In the genomic region with DNA sequence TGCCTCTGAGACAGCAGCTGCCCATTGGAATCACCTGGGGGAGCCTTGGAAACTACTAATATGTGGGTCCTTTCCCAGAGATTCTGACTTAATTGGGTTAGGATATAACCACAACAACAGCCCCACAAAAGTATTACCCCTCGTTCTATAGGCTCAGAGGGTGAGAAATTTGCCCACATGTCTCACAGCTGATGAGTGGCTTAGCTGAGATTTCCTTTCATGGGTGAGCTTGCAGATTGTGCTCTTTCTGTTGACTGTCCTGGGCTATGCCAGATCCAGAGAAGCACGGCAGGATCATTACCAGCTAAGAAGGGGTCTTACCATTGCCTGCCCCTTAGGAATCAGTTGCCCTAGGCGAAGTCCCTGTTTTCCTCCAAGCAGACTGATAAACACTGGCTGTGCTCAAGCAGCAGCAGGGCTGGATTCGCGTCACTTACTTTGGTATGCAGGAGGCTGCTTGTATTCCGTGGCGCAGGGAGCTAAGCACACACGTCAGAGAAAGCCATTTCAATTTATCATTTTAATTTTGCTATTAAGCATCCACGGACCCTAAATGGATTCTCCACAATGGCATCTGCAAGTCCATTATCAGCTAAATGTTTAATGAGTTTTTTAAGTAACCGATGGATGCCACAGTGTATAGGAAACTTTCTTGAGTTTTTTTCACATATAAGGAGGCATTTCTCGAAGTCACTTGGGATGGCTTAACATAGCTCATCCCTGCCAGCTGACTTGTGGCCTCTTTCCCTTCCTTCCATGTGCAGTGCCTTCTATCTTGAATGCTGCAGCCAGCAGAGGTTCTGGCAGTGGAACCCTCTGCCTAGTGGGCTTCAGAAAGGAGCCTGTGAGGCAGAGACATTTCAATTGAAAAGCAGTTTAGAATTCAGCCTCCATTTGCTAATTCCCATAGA, we compare ENCODE assay signal across 10 cellular contexts. TPM values are rescaled to one million over a fixed set of nuclear protein-coding genes. Genes with fewer than 3 reads are reported as not detected.
A peak's percentile ranks its signal among the peaks of the same experiment; 100 is the strongest.
DNase-seq lines count a peak whose midpoint lies in the region; ATAC-seq, FAIRE-seq and TF ChIP-seq lines count a peak whose summit lies in the region.
"Had no signal": no experiment of that assay in that cellular context is flagged by ENCODE, and none has a peak within 500 bp of the region (broad histone marks: within the 10 kb centered on the region; RNA-seq: fewer than 3 reads in every experiment).

No MANE protein-coding gene starts in this region.

- DNase-seq in natural killer cell treated with Interleukin-12 subunit alpha and Interleukin-12 subunit beta and Interleukin-15 and Interleukin-18, amount 100 ng/mL, for 72 hours (ENCODE audit: low spot score) = no peak
- DNase-seq in natural killer cell (no peak), osteocyte (ENCODE audit: extremely low spot score, unreplicated experiment) (no peak), pons (ENCODE audit: low spot score) (no peak), GM19239 (ENCODE audit: insufficient read length, low spot score) (no peak)
- no peak for DNase-seq in activated T-cell treated with anti-CD3 and anti-CD28 coated beads, Interleukin-2, amount 50 U/mL, for 24 hours
- DNase-seq: NCI-H1930 had no signal

- H3K4me1 ChIP-seq in gastroesophageal sphincter = peaks cover 14 to 84% (median 19%) of the 10 kb centered on the region in 3 donors

- peaks cover 38 to 63% of the 10 kb centered on the region in 2 donors for H3K27me3 Mint-ChIP-seq in natural killer cell treated with Interleukin-12 subunit alpha and Interleukin-12 subunit beta and Interleukin-15 and Interleukin-18, amount 100 ng/mL, for 72 hours
- H3K27me3 Mint-ChIP-seq in natural killer cell (ENCODE audit: low read depth in 2 of 2) = peaks cover 32 to 52% of the 10 kb centered on the region in 2 donors
- H3K27me3 Mint-ChIP-seq in osteocyte (ENCODE audit: unreplicated experiment) = no peaks in the 10 kb centered on the region
- peaks cover 64% of the 10 kb centered on the region for H3K27me3 Mint-ChIP-seq in activated T-cell treated with anti-CD3 and anti-CD28 coated beads, Interleukin-2, amount 50 U/mL, for 24 hours

- H3K4me3 ChIP-seq in gastroesophageal sphincter = no peak overlapping the region

- no peaks in the 10 kb centered on the region for H3K36me3 ChIP-seq in gastroesophageal sphincter

- H3K9me3 ChIP-seq in gastroesophageal sphincter = no peaks in the 10 kb centered on the region

- H3K4me1 Mint-ChIP-seq in natural killer cell treated with Interleukin-12 subunit alpha and Interleukin-12 subunit beta and Interleukin-15 and Interleukin-18, amount 100 ng/mL, for 72 hours (ENCODE audit: low read depth in 2 of 2) = peaks cover 21 to 23% of the 10 kb centered on the region in 2 donors
- H3K4me1 Mint-ChIP-seq in natural killer cell (peaks cover 14 to 20% of the 10 kb centered on the region in 2 donors), osteocyte (ENCODE audit: unreplicated experiment) (peaks cover 63% of the 10 kb centered on the region)
- peaks cover 24% of the 10 kb centered on the region for H3K4me1 Mint-ChIP-seq in activated T-cell treated with anti-CD3 and anti-CD28 coated beads, Interleukin-2, amount 50 U/mL, for 24 hours (ENCODE audit: low read depth)

- no peak for ATAC-seq in natural killer cell treated with Interleukin-12 subunit alpha and Interleukin-12 subunit beta and Interleukin-15 and Interleukin-18, amount 100 ng/mL, for 72 hours
- no peak for ATAC-seq in natural killer cell
- peak; percentile 89 for ATAC-seq in gastroesophageal sphincter
- no peak for ATAC-seq in HG03135 (IDR thresholded peaks at IDR 0.05; ENCODE audit: unreplicated experiment)

- no peaks in the 10 kb centered on the region for H3K9me3 Mint-ChIP-seq in natural killer cell treated with Interleukin-12 subunit alpha and Interleukin-12 subunit beta and Interleukin-15 and Interleukin-18, amount 100 ng/mL, for 72 hours
- H3K9me3 Mint-ChIP-seq in natural killer cell = no peaks in the 10 kb centered on the region
- H3K9me3 Mint-ChIP-seq in osteocyte (ENCODE audit: unreplicated experiment) = no peaks in the 10 kb centered on the region
- no peaks in the 10 kb centered on the region for H3K9me3 Mint-ChIP-seq in activated T-cell treated with anti-CD3 and anti-CD28 coated beads, Interleukin-2, amount 50 U/mL, for 24 hours

- H3K27me3 ChIP-seq in gastroesophageal sphincter = no peaks in the 10 kb centered on the region

- no peak for TF ChIP-seq CTCF in natural killer cell (IDR thresholded peaks at IDR 0.05)
- no peak for TF ChIP-seq CTCF in gastroesophageal sphincter (IDR thresholded peaks at IDR 0.05)
- TF ChIP-seq CTCF in osteocyte (IDR thresholded peaks at IDR 0.05) = no peak

- TF ChIP-seq EP300 in gastroesophageal sphincter (IDR thresholded peaks at IDR 0.05) = peak; percentile 94

- no peak for FAIRE-seq in GM19239 (lab: Jason Lieb, UNC)

- intact Hi-C loops in natural killer cell (cut with micrococcal nuclease) = no loop called here

- TF ChIP-seq POLR2A in gastroesophageal sphincter (IDR thresholded peaks at IDR 0.05) = no peak

- no peaks in the 10 kb centered on the region for H3K36me3 Mint-ChIP-seq in natural killer cell treated with Interleukin-12 subunit alpha and Interleukin-12 subunit beta and Interleukin-15 and Interleukin-18, amount 100 ng/mL, for 72 hours
- H3K36me3 Mint-ChIP-seq in natural killer cell = no peaks in the 10 kb centered on the region
- peaks cover 2% of the 10 kb centered on the region for H3K36me3 Mint-ChIP-seq in osteocyte (ENCODE audit: unreplicated experiment)
- no peaks in the 10 kb centered on the region for H3K36me3 Mint-ChIP-seq in activated T-cell treated with anti-CD3 and anti-CD28 coated beads, Interleukin-2, amount 50 U/mL, for 24 hours (ENCODE audit: low read depth)

- H3K27ac ChIP-seq in gastroesophageal sphincter = peak overlapping the region; percentile 83 to 94 (median 85)

- H3K4me3 Mint-ChIP-seq in natural killer cell treated with Interleukin-12 subunit alpha and Interleukin-12 subunit beta and Interleukin-15 and Interleukin-18, amount 100 ng/mL, for 72 hours = peak overlapping the region; percentile 66
- H3K4me3 Mint-ChIP-seq in natural killer cell (no peak overlapping the region), osteocyte (ENCODE audit: unreplicated experiment) (no peak overlapping the region)
- H3K4me3 Mint-ChIP-seq in activated T-cell treated with anti-CD3 and anti-CD28 coated beads, Interleukin-2, amount 50 U/mL, for 24 hours = no peak overlapping the region
- H3K4me3 Mint-ChIP-seq: B cell had no signal

- 22 to 49% methylated on average over 8 to 9 of the region's 11 CpGs for WGBS in gastroesophageal sphincter (ENCODE audit: low coverage in 1 of 2), 2 donors

- peak overlapping the region in 1 of 2 donors; percentile 40 for H3K27ac Mint-ChIP-seq in natural killer cell treated with Interleukin-12 subunit alpha and Interleukin-12 subunit beta and Interleukin-15 and Interleukin-18, amount 100 ng/mL, for 72 hours
- H3K27ac Mint-ChIP-seq in natural killer cell (no peak overlapping the region), osteocyte (ENCODE audit: unreplicated experiment) (peak overlapping the region; percentile 69)
- no peak overlapping the region for H3K27ac Mint-ChIP-seq in activated T-cell treated with anti-CD3 and anti-CD28 coated beads, Interleukin-2, amount 50 U/mL, for 24 hours
- H3K27ac Mint-ChIP-seq: B cell had no signal

RNA-seq across cellular contexts. Expression of a gene that starts 51.6 kb away (rescaled TPM):
- 1 to 10 TPM in 1 of 2 donors, not detected in 1; 4.7 TPM for total RNA-seq in natural killer cell treated with Interleukin-12 subunit alpha and Interleukin-12 subunit beta and Interleukin-15 and Interleukin-18, amount 100 ng/mL, for 72 hours
- total RNA-seq in natural killer cell (10 to 100 TPM in 1 of 3 donors, under 1 TPM in 2; 0.07 to 17.6 (median 0.75) TPM), gastroesophageal sphincter (100 to 1,000 TPM; 150 to 245 (median 185) TPM), osteocyte (154 and 165 TPM in 2 replicates)
